8 cellular contexts compared by ENCODE assay signal in genomic region chr17:28644782-28645575, GRCh38. TPM values are rescaled to one million over a fixed set of nuclear protein-coding genes. Genes with fewer than 3 reads are reported as not detected.
DNase-seq lines count a peak whose midpoint lies in the region; ATAC-seq and TF ChIP-seq lines count a peak whose summit lies in the region.

Gene BLTP2, minus strand, starts transcription at chr17:28645158. Its CDS starts 102 bp downstream, at chr17:28645056.

- H3K4me1 ChIP-seq in parathyroid adenoma (peaks cover 16% of the 10 kb centered on the region), tibial artery (peaks cover 7 to 39% (median 25%) of the 10 kb centered on the region in 4 donors)

- TF ChIP-seq CTCF in GM10266 (IDR thresholded peaks at IDR 0.05; ENCODE audit: control insufficient read depth, insufficient read depth, low read depth, missing control alignments) (no peak), parathyroid adenoma (IDR thresholded peaks at IDR 0.05) (no peak), tibial artery (IDR thresholded peaks at IDR 0.05) (peak in 1 of 2 experiments; percentile 46)

- H2AFZ ChIP-seq in parathyroid adenoma: peak within 1 kb of the TSS; percentile 91

- intact Hi-C loops in Right ventricle myocardium superior (cut with DNase I): no loop called here
- intact Hi-C loops in tibial artery (cut with DNase I; ENCODE audit: low total_unique reads): no loop called here

- ATAC-seq in HG02642 (IDR thresholded peaks at IDR 0.05; ENCODE audit: poor library complexity, unreplicated experiment): peak; percentile 93
- ATAC-seq in Right ventricle myocardium superior (ENCODE audit: poor library complexity): peak; percentile 98

- DNase-seq in GM10266 (ENCODE audit: extremely low spot score) (peak; percentile 99), NCI-H1417 (lab: John Stamatoyannopoulos, UW) (peak; percentile 92 to 95 (median 94)), SW 1271 (lab: John Stamatoyannopoulos, UW) (peak; percentile 79 to 89), Right ventricle myocardium superior (peak; percentile 98), tibial artery (peak; percentile 94 to 98)
- DNase-seq in activated naive CD8-positive, alpha-beta T cell treated with anti-CD3 and anti-CD28 coated beads, Interleukin-2, amount 50 U/mL, for 16 hours (ENCODE audit: low read depth, low spot score): peak; percentile 88

- peak within 1 kb of the TSS; percentile 88 for H3K27ac ChIP-seq in parathyroid adenoma
- peak within 1 kb of the TSS; percentile 88 to 93 for H3K27ac ChIP-seq in tibial artery

- H3K9me3 ChIP-seq in parathyroid adenoma (ENCODE audit: control insufficient read depth, low read length): no peaks in the 10 kb centered on the region
- H3K9me3 ChIP-seq in tibial artery: no peaks in the 10 kb centered on the region

- peak within 1 kb of the TSS; percentile 64 for H3K9ac ChIP-seq in parathyroid adenoma

- H3K79me2 ChIP-seq in parathyroid adenoma: peaks cover 27% of the 10 kb centered on the region

- H3K4me2 ChIP-seq in parathyroid adenoma (ENCODE audit: low read length): peak within 1 kb of the TSS; percentile 93

- H3K4me3 ChIP-seq in parathyroid adenoma (ENCODE audit: low read depth, low read length) (peak within 1 kb of the TSS; percentile 63), tibial artery (peak within 1 kb of the TSS; percentile 95 to 98)

- H3K36me3 ChIP-seq in parathyroid adenoma (ENCODE audit: control insufficient read depth, insufficient read depth, low read length): no peaks in the 10 kb centered on the region
- H3K36me3 ChIP-seq in tibial artery: peaks cover 26 to 44% (median 40%) of the 10 kb centered on the region in 3 donors

- H3K27me3 ChIP-seq in parathyroid adenoma (ENCODE audit: control insufficient read depth, insufficient read depth, low read length) (no peaks in the 10 kb centered on the region), tibial artery (no peaks in the 10 kb centered on the region)

RNA-seq across cellular contexts. Expression of gene BLTP2, which starts in this region (rescaled TPM):
- 69.2 TPM for total RNA-seq in Right ventricle myocardium superior

Comparison
In these comparisons a context has a peak if more than half of its experiments do, and no peak if none do; other contexts are left out.
1. Peak in every context shown above with its lines: DNase-seq, ATAC-seq, H3K4me3 ChIP-seq and H3K27ac ChIP-seq.